In the genomic region with DNA sequence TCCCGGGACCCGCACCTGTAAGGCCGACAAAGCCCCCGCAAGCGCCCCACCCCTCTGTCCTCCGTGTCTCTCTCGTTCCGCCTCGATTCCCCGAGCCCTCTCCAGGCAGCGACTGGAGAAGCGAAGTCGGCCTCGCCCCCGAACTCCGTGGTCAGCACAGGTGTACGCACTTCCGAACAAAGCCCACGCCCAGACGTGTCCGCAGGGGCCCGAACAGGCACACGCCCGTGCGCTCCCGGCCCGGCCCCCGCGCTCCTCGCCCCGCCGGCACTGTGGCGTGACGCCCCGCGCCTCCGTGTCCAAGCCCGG, we compare ENCODE assay signal across 9 cellular contexts. TPM values are rescaled to one million over a fixed set of nuclear protein-coding genes. Genes with fewer than 3 reads are reported as not detected.
DNase-seq lines count a peak whose midpoint lies in the region; ATAC-seq and TF ChIP-seq lines count a peak whose summit lies in the region.
"Had no signal": no experiment of that assay in that cellular context is flagged by ENCODE, and none has a peak within 500 bp of the region (broad histone marks: within the 10 kb centered on the region; RNA-seq: fewer than 3 reads in every experiment).

No MANE protein-coding gene starts in this region.

- H3K4me3 Mint-ChIP-seq in Calu3 (ENCODE audit: low read depth, unreplicated experiment), result peak overlapping the region; percentile 77
- peak overlapping the region; percentile 76 for H3K4me3 Mint-ChIP-seq in activated naive CD8-positive, alpha-beta T cell treated with anti-CD3 and anti-CD28 coated beads, Interleukin-2, amount 50 U/mL, for 24 hours

- no peaks in the 10 kb centered on the region for H3K9me3 Mint-ChIP-seq in Calu3 (ENCODE audit: low read depth, unreplicated experiment)
- no peaks in the 10 kb centered on the region for H3K9me3 Mint-ChIP-seq in activated naive CD8-positive, alpha-beta T cell treated with anti-CD3 and anti-CD28 coated beads, Interleukin-2, amount 50 U/mL, for 24 hours

- H3K36me3 ChIP-seq in stomach smooth muscle (ENCODE audit: control insufficient read depth in 2 of 2, insufficient read depth in 2 of 2, low read length in 2 of 2), result no peaks in the 10 kb centered on the region
- H3K36me3 ChIP-seq: neutrophil had no signal

- H3K27ac ChIP-seq in stomach smooth muscle (ENCODE audit: low read length), result no peak overlapping the region
- H3K27ac ChIP-seq: neutrophil had no signal

- BruUV-seq in Calu3 (replicated peaks; lab: Mats Ljungman, UMichigan), result no TSS peak

- H3K4me1 ChIP-seq in stomach smooth muscle (ENCODE audit: control insufficient read depth, insufficient read depth, low read length), result peaks cover 13% of the 10 kb centered on the region

- peaks cover 20% of the 10 kb centered on the region for H3K27me3 Mint-ChIP-seq in Calu3 (ENCODE audit: unreplicated experiment)
- peaks cover 32% of the 10 kb centered on the region for H3K27me3 Mint-ChIP-seq in activated naive CD8-positive, alpha-beta T cell treated with anti-CD3 and anti-CD28 coated beads, Interleukin-2, amount 50 U/mL, for 24 hours

- no peak overlapping the region for H3K9ac ChIP-seq in stomach smooth muscle (ENCODE audit: low read length in 2 of 2)

- TF ChIP-seq CTCF in Calu3 (IDR thresholded peaks at IDR 0.05; ENCODE audit: unreplicated experiment), result no peak

- peak; percentile 26 for ATAC-seq in HG02571 (IDR thresholded peaks at IDR 0.05; ENCODE audit: unreplicated experiment)
- peak; percentile 9 for ATAC-seq in activated naive CD8-positive, alpha-beta T cell treated with anti-CD3 and anti-CD28 coated beads, Interleukin-2, amount 50 U/mL, for 24 hours
- ATAC-seq in HG03097 (IDR thresholded peaks at IDR 0.05; ENCODE audit: low FRiP score, unreplicated experiment), result no peak

- DNase-seq in Calu3 (peak; percentile 8), iPS-NIHi11 (ENCODE audit: low spot score) (peak; percentile 21), ACHN (no peak)
- no peak for DNase-seq in activated naive CD8-positive, alpha-beta T cell treated with anti-CD3 and anti-CD28 coated beads, Interleukin-2, amount 50 U/mL, for 24 hours
- DNase-seq in activated effector memory CD4-positive, alpha-beta T cell treated with Interleukin-2 at 50 U/mL for 16 hours, result no peak

- peaks cover 15% of the 10 kb centered on the region for H3K4me1 Mint-ChIP-seq in Calu3 (ENCODE audit: low read depth, unreplicated experiment)
- peaks cover 43% of the 10 kb centered on the region for H3K4me1 Mint-ChIP-seq in activated naive CD8-positive, alpha-beta T cell treated with anti-CD3 and anti-CD28 coated beads, Interleukin-2, amount 50 U/mL, for 24 hours

- peaks cover 24 to 50% of the 10 kb centered on the region in 2 donors for H3K27me3 ChIP-seq in stomach smooth muscle (ENCODE audit: control insufficient read depth in 1 of 2, insufficient read depth in 2 of 2, low read length in 2 of 2)

- in situ Hi-C loops in ACHN (cut with HindIII; ENCODE audit: low pct_ligation_motif_present, low pct_unique_long_range_greater_than_20kb, low sequenced_read_pairs), result no loop called here

- CTCF ChIA-PET in Calu3 (lab: Charles Lee), result no interaction called here

- no peaks in the 10 kb centered on the region for H3K9me3 ChIP-seq in stomach smooth muscle (ENCODE audit: control insufficient read depth in 2 of 2, low read length in 2 of 2)
- H3K9me3 ChIP-seq: neutrophil had no signal

- H3K27ac Mint-ChIP-seq in Calu3 (ENCODE audit: unreplicated experiment), result no peak overlapping the region
- H3K27ac Mint-ChIP-seq in activated naive CD8-positive, alpha-beta T cell treated with anti-CD3 and anti-CD28 coated beads, Interleukin-2, amount 50 U/mL, for 24 hours, result no peak overlapping the region

- H3K36me3 Mint-ChIP-seq in Calu3 (ENCODE audit: insufficient read depth, unreplicated experiment), result peaks cover 16% of the 10 kb centered on the region
- H3K36me3 Mint-ChIP-seq in activated naive CD8-positive, alpha-beta T cell treated with anti-CD3 and anti-CD28 coated beads, Interleukin-2, amount 50 U/mL, for 24 hours (ENCODE audit: low read depth), result no peaks in the 10 kb centered on the region

- peak overlapping the region; percentile 49 to 66 for H3K4me3 ChIP-seq in stomach smooth muscle (ENCODE audit: low read length in 2 of 2)

- intact Hi-C loops in Calu3 (cut with micrococcal nuclease; ENCODE audit: unreplicated experiment), result no loop called here

RNA-seq across cellular contexts. Expression of a gene that starts 0.8 kb away (rescaled TPM):
- total RNA-seq in Calu3 (2022), result 11.1 and 15.0 TPM in 2 replicates

Comparison
In these comparisons a context has a peak if more than half of its experiments do, and no peak if none do; other contexts are left out.
1. DNase-seq: peak in Calu3 (single experiment) and iPS-NIHi11 (single experiment); none in activated naive CD8-positive, alpha-beta T cell treated with anti-CD3 and anti-CD28 coated beads, Interleukin-2, amount 50 U/mL, for 24 hours (single experiment), ACHN (single experiment) and activated effector memory CD4-positive, alpha-beta T cell treated with Interleukin-2 at 50 U/mL for 16 hours (single experiment).